1 cellular context compared by ENCODE assay signal in genomic region chr11:64852804-64853520, GRCh38.
TF ChIP-seq lines count a peak whose summit lies in the region.

No MANE protein-coding gene starts in this region.

TF ChIP-seq in WTC11, 78 proteins besides CTCF, POLR2A, EP300 and RAD21 (continued from another document):
- TF ChIP-seq USF2 (CRISPR knock-in tag; IDR thresholded peaks at IDR 0.05) (no peak), CREM (CRISPR knock-in tag; IDR thresholded peaks at IDR 0.05) (no peak)
